10 cellular contexts compared by ENCODE assay signal in the genomic region with DNA sequence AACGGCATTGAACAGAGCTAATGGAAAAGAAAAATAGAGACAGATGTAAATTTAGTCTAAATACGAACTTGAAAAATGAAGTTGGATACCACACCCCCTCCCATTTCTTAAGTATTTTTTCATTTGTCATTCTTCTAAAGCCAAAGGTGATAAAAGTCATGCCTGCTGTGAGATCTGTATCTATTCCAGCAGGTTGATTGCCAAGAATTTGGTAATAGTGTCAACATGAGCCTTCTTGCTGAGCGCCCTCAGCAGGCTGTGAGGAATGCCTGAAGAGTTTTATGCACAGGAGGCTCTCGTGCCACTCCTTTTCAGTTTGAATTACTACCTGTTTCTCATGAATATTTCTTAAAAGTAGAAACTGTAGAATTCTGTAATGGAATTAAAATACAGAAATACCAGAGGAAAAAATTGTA.
A peak's percentile ranks its signal among the peaks of the same experiment; 100 is the strongest.
DNase-seq lines count a peak whose midpoint lies in the region; ATAC-seq, FAIRE-seq and TF ChIP-seq lines count a peak whose summit lies in the region.
"Had no signal": no experiment of that assay in that cellular context is flagged by ENCODE, and none has a peak within 500 bp of the region (broad histone marks: within the 10 kb centered on the region; RNA-seq: fewer than 3 reads in every experiment).

No MANE protein-coding gene starts in this region.

- no peaks in the 10 kb centered on the region for H3K27me3 ChIP-seq in astrocyte (ENCODE audit: insufficient read depth, low read length)
- H3K27me3 ChIP-seq in skeletal muscle tissue (ENCODE audit: control insufficient read depth in 3 of 3, insufficient read depth in 3 of 3, low read length in 3 of 3): no peaks in the 10 kb centered on the region

- no peak overlapping the region for H3K4me3 ChIP-seq in HEK293 (ENCODE audit: low read depth, low read length)
- no peak overlapping the region for H3K4me3 ChIP-seq in astrocyte (ENCODE audit: insufficient read depth, low read depth, low read length)
- peak overlapping the region in 1 of 3 donors; percentile 6 for H3K4me3 ChIP-seq in skeletal muscle tissue (ENCODE audit: low read length in 3 of 3)

- H3K9ac ChIP-seq in astrocyte (ENCODE audit: low read length): no peak overlapping the region
- peak overlapping the region in 1 of 3 donors; percentile 36 for H3K9ac ChIP-seq in skeletal muscle tissue (ENCODE audit: low read depth in 1 of 3, low read length in 3 of 3)
- H3K9ac ChIP-seq: KMS-11 had no signal

- TF ChIP-seq CTCF in HEK293 (tag by site-specific recombination; IDR thresholded peaks at IDR 0.05) (no peak), astrocyte (IDR thresholded peaks at IDR 0.05; ENCODE audit: insufficient read depth, low read depth, low read length) (peak; percentile 4), natural killer cell (IDR thresholded peaks at IDR 0.05) (no peak)

- CTCF ChIA-PET in HEK293 (lab: Yijun Ruan, JAX): interaction anchor here (0.6 to 0.9 kb wide), 2 partner anchors 132 to 396 kb away, joined by 3 read pairs; no protein-coding TSS in a partner anchor

- H3K36me3 ChIP-seq in HEK293 (ENCODE audit: control insufficient read depth in 2 of 2, insufficient read depth in 1 of 2, low read length in 2 of 2) (peaks cover 0 to 2% of the 10 kb centered on the region in 2 experiments; a peak in 1 of 3 replicates), astrocyte (ENCODE audit: insufficient read depth, low read length) (peaks cover 4% of the 10 kb centered on the region), skeletal muscle tissue (ENCODE audit: control insufficient read depth in 3 of 3, insufficient read depth in 3 of 3, low read length in 3 of 3) (peaks cover 0 to 3% (median 0%) of the 10 kb centered on the region in 3 donors)

- no peak overlapping the region for H3K4me2 ChIP-seq in astrocyte (ENCODE audit: low read length)
- H3K4me2 ChIP-seq: KMS-11 had no signal

- no peak overlapping the region for H3K4me3 Mint-ChIP-seq in astrocyte (ENCODE audit: unreplicated experiment)
- H3K4me3 Mint-ChIP-seq in natural killer cell: no peak overlapping the region

- H3K27ac Mint-ChIP-seq in astrocyte (ENCODE audit: unreplicated experiment) (peak overlapping the region; percentile 9), natural killer cell (no peak overlapping the region)

- no peaks in the 10 kb centered on the region for H4K20me1 ChIP-seq in astrocyte (ENCODE audit: insufficient read depth, low read length)

- H3K79me2 ChIP-seq in astrocyte (ENCODE audit: insufficient read depth, low read length): no peaks in the 10 kb centered on the region

- no peak overlapping the region for H3K27ac ChIP-seq in HEK293 (ENCODE audit: extremely low read depth, low read depth, low read length)
- no peak overlapping the region for H3K27ac ChIP-seq in astrocyte (ENCODE audit: low read depth, low read length)
- peak overlapping the region; percentile 63 for H3K27ac ChIP-seq in skeletal muscle tissue (ENCODE audit: low read depth, low read length)
- H3K27ac ChIP-seq: KMS-11 had no signal

- no peaks in the 10 kb centered on the region for H3K9me3 ChIP-seq in HEK293 (ENCODE audit: control insufficient read depth, insufficient read depth, low read depth, low read length)
- no peaks in the 10 kb centered on the region for H3K9me3 ChIP-seq in astrocyte (ENCODE audit: insufficient read depth, low read depth, low read length)
- no peaks in the 10 kb centered on the region for H3K9me3 ChIP-seq in skeletal muscle tissue (ENCODE audit: control insufficient read depth in 3 of 3, low read length in 3 of 3)

- DNase-seq in astrocyte (ENCODE audit: low read depth) (peak; percentile 26), left ventricle myocardium superior (no peak), natural killer cell (no peak)
- DNase-seq: NCI-H510A treated with DMSO at 0.1 percent for 48 hours had no signal

- H3K4me1 Mint-ChIP-seq in astrocyte (ENCODE audit: low read depth, unreplicated experiment) (peaks cover 21% of the 10 kb centered on the region), natural killer cell (peaks cover 26 to 30% of the 10 kb centered on the region in 2 donors)

- H3K36me3 Mint-ChIP-seq in astrocyte (ENCODE audit: low read depth, unreplicated experiment) (peaks cover 2% of the 10 kb centered on the region), natural killer cell (no peaks in the 10 kb centered on the region)

- intact Hi-C loops in left ventricle myocardium superior (cut with micrococcal nuclease): no loop called here
- intact Hi-C loops in natural killer cell (cut with micrococcal nuclease): no loop called here

- POLR2A ChIA-PET in HEK293 (lab: Yijun Ruan, JAX): interaction anchor here (0.5 kb wide), 1 partner anchor 276 kb away, joined by 8 read pairs; no protein-coding TSS in a partner anchor

- peaks cover 5% of the 10 kb centered on the region; the same call in 1 of the 2 replicates for H3K4me1 ChIP-seq in HEK293 (ENCODE audit: control insufficient read depth, insufficient read depth, low read length)
- peaks cover 6% of the 10 kb centered on the region for H3K4me1 ChIP-seq in astrocyte (ENCODE audit: insufficient read depth, low read length)
- peaks cover 16 to 36% (median 31%) of the 10 kb centered on the region in 3 donors for H3K4me1 ChIP-seq in skeletal muscle tissue (ENCODE audit: control insufficient read depth in 3 of 3, insufficient read depth in 3 of 3, low read length in 3 of 3)

- no peak overlapping the region for H2AFZ ChIP-seq in astrocyte (ENCODE audit: low read depth, low read length)

- FAIRE-seq in astrocyte (lab: Jason Lieb, UNC): no peak

- H3K27me3 Mint-ChIP-seq in astrocyte (ENCODE audit: low read depth, unreplicated experiment): no peaks in the 10 kb centered on the region
- no peaks in the 10 kb centered on the region for H3K27me3 Mint-ChIP-seq in natural killer cell (ENCODE audit: low read depth in 2 of 2)

- H3K9me3 Mint-ChIP-seq in astrocyte (ENCODE audit: unreplicated experiment) (no peaks in the 10 kb centered on the region), natural killer cell (no peaks in the 10 kb centered on the region)

- peak; percentile 33 for ATAC-seq in left ventricle myocardium superior
- no peak for ATAC-seq in natural killer cell
- ATAC-seq in HG03025 (IDR thresholded peaks at IDR 0.05; ENCODE audit: low FRiP score, unreplicated experiment): no peak
- ATAC-seq in HG02763 (IDR thresholded peaks at IDR 0.05; ENCODE audit: unreplicated experiment): no peak
- ATAC-seq in HG02973 (IDR thresholded peaks at IDR 0.05; ENCODE audit: unreplicated experiment): no peak

TF ChIP-seq in HEK293, 187 proteins besides CTCF, POLR2A, EP300 and RAD21 (continues in another document):
- no peak for TF ChIP-seq ZNF510 (tag by site-specific recombination; IDR thresholded peaks at IDR 0.05; ENCODE audit: insufficient replicate concordance)
- TF ChIP-seq ZNF146 (tag by site-specific recombination; IDR thresholded peaks at IDR 0.05): no peak
- TF ChIP-seq, protein P1, sequence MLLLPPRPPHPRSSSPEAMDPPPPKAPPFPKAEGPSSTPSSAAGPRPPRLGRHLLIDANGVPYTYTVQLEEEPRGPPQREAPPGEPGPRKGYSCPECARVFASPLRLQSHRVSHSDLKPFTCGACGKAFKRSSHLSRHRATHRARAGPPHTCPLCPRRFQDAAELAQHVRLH (tag by site-specific recombination; IDR thresholded peaks at IDR 0.05): no peak
- TF ChIP-seq ZNF214 (tag by site-specific recombination; IDR thresholded peaks at IDR 0.05; ENCODE audit: borderline replicate concordance): no peak
- no peak for TF ChIP-seq ZNF555 (tag by site-specific recombination; conservative IDR thresholded peaks at IDR 0.05)
- TF ChIP-seq ZNF610 (tag by site-specific recombination; IDR thresholded peaks at IDR 0.05; ENCODE audit: borderline replicate concordance): no peak
- TF ChIP-seq ZXDB (tag by site-specific recombination; IDR thresholded peaks at IDR 0.05): no peak
- no peak for TF ChIP-seq ZNF184 (tag by site-specific recombination; IDR thresholded peaks at IDR 0.05)
- TF ChIP-seq, protein P2, sequence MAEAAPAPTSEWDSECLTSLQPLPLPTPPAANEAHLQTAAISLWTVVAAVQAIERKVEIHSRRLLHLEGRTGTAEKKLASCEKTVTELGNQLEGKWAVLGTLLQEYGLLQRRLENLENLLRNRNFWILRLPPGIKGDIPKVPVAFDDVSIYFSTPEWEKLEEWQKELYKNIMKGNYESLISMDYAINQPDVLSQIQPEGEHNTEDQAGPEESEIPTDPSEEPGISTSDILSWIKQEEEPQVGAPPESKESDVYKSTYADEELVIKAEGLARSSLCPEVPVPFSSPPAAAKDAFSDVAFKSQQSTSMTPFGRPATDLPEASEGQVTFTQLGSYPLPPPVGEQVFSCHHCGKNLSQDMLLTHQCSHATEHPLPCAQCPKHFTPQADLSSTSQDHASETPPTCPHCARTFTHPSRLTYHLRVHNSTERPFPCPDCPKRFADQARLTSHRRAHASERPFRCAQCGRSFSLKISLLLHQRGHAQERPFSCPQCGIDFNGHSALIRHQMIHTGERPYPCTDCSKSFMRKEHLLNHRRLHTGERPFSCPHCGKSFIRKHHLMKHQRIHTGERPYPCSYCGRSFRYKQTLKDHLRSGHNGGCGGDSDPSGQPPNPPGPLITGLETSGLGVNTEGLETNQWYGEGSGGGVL (tag by site-specific recombination; IDR thresholded peaks at IDR 0.05): no peak
- TF ChIP-seq RBAK (tag by site-specific recombination; IDR thresholded peaks at IDR 0.05): no peak
- TF ChIP-seq ZNF837 (tag by site-specific recombination; IDR thresholded peaks at IDR 0.05): no peak
- TF ChIP-seq, protein P3, sequence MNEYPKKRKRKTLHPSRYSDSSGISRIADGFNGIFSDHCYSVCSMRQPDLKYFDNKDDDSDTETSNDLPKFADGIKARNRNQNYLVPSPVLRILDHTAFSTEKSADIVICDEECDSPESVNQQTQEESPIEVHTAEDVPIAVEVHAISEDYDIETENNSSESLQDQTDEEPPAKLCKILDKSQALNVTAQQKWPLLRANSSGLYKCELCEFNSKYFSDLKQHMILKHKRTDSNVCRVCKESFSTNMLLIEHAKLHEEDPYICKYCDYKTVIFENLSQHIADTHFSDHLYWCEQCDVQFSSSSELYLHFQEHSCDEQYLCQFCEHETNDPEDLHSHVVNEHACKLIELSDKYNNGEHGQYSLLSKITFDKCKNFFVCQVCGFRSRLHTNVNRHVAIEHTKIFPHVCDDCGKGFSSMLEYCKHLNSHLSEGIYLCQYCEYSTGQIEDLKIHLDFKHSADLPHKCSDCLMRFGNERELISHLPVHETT (tag by site-specific recombination; IDR thresholded peaks at IDR 0.05): no peak
- TF ChIP-seq ZNF843 (tag by site-specific recombination; IDR thresholded peaks at IDR 0.05): 0 out of 2 replicates have a peak, but pooled peaks have one; percentile 27
- TF ChIP-seq ZNF629 (tag by site-specific recombination; IDR thresholded peaks at IDR 0.05): peak; percentile 14; the same call in 1 of the 2 replicates
- no peak for TF ChIP-seq ZNF274 (IDR thresholded peaks at IDR 0.05; ENCODE audit: low read length)
- no peak for TF ChIP-seq ZNF274 (tag by site-specific recombination; IDR thresholded peaks at IDR 0.05; ENCODE audit: borderline replicate concordance)
- no peak for TF ChIP-seq ZNF391 (tag by site-specific recombination; IDR thresholded peaks at IDR 0.05; ENCODE audit: borderline replicate concordance, low read depth)
- no peak for TF ChIP-seq OVOL3 (tag by site-specific recombination; IDR thresholded peaks at IDR 0.05)
